In genomic region chr2:138787053-138787666, GRCh38 we compare ENCODE assay signal across 8 cellular contexts. TPM values are rescaled to one million over a fixed set of nuclear protein-coding genes. Genes with fewer than 3 reads are reported as not detected.
DNase-seq lines count a peak whose midpoint lies in the region; FAIRE-seq and TF ChIP-seq lines count a peak whose summit lies in the region.

No MANE protein-coding gene starts in this region.

- no peak overlapping the region for H3K27ac Mint-ChIP-seq in activated naive CD8-positive, alpha-beta T cell treated with anti-CD3 and anti-CD28 coated beads for 36 hours

- peak; percentile 72 for FAIRE-seq in endometrium (lab: Jason Lieb, UNC)

- peaks cover 25% of the 10 kb centered on the region for H3K27me3 Mint-ChIP-seq in activated naive CD8-positive, alpha-beta T cell treated with anti-CD3 and anti-CD28 coated beads for 36 hours

- H3K4me3 Mint-ChIP-seq in activated naive CD8-positive, alpha-beta T cell treated with anti-CD3 and anti-CD28 coated beads for 36 hours = no peak overlapping the region

- intact Hi-C loops in ovary (cut with DNase I) = loop anchor here in 3 of 4 donors (5.0 to 10.0 kb wide), 3 partner anchors 412 to 880 kb away; no protein-coding TSS in a partner anchor

- H3K9me3 Mint-ChIP-seq in activated naive CD8-positive, alpha-beta T cell treated with anti-CD3 and anti-CD28 coated beads for 36 hours = no peaks in the 10 kb centered on the region

- TF ChIP-seq EP300 in ovary (IDR thresholded peaks at IDR 0.05) = no peak

- no peaks in the 10 kb centered on the region for H3K36me3 ChIP-seq in ovary

- no peaks in the 10 kb centered on the region for H3K9me3 ChIP-seq in ovary

- TF ChIP-seq CTCF in HFF-Myc (IDR thresholded peaks at IDR 0.05; ENCODE audit: low read depth, low read length, missing control alignments) = peak; percentile 56
- TF ChIP-seq CTCF in ovary (IDR thresholded peaks at IDR 0.05) = peak; percentile 18 to 63 (median 39)

- DNase-seq in EL (peak; percentile 28), HFF-Myc (ENCODE audit: extremely low read depth, low read depth) (peak; percentile 3), NCI-H82 (lab: John Stamatoyannopoulos, UW) (peak; percentile 65), ovary (peak in 1 of 5 donors; percentile 25), NOMO-1 treated with dmso at 0.1 percent for 144 hours (lab: John Stamatoyannopoulos, UW; ENCODE audit: unreplicated experiment) (no peak), mucosa of gallbladder (ENCODE audit: low spot score) (no peak)
- no peak for DNase-seq in activated naive CD8-positive, alpha-beta T cell treated with anti-CD3 and anti-CD28 coated beads for 36 hours

- no peaks in the 10 kb centered on the region for H3K36me3 Mint-ChIP-seq in activated naive CD8-positive, alpha-beta T cell treated with anti-CD3 and anti-CD28 coated beads for 36 hours

- TF ChIP-seq POLR2A in ovary (IDR thresholded peaks at IDR 0.05) = no peak

- H3K4me3 ChIP-seq in HFF-Myc (replicated peaks; ENCODE audit: low read depth, low read length) = no peak overlapping the region
- H3K4me3 ChIP-seq in ovary = no peak overlapping the region

- no peaks in the 10 kb centered on the region for H3K4me1 Mint-ChIP-seq in activated naive CD8-positive, alpha-beta T cell treated with anti-CD3 and anti-CD28 coated beads for 36 hours

- WGBS in ovary, 3 donors = 35 to 38% (median 36%) methylated on average over 2 of the region's 2 CpGs

- no peak overlapping the region for H3K27ac ChIP-seq in ovary

- no peaks in the 10 kb centered on the region for H3K4me1 ChIP-seq in ovary (ENCODE audit: insufficient read depth)

- H3K27me3 ChIP-seq in ovary = no peaks in the 10 kb centered on the region

RNA-seq across cellular contexts. Expression of gene NXPH2, which starts 7.0 kb away (rescaled TPM):
- total RNA-seq in ovary (10 to 100 TPM in 1 of 7 donors, 1 to 10 TPM in 6; 1.2 to 10.0 (median 2.5) TPM), mucosa of gallbladder (not detected)
- 1 to 10 TPM in 1 of 2 donors, under 1 TPM in 1; 0.67 to 3.2 TPM for polyA plus RNA-seq in ovary
- total RNA-seq in activated naive CD8-positive, alpha-beta T cell treated with anti-CD3 and anti-CD28 coated beads for 36 hours = not detected

Comparison
In these comparisons a context has a peak if more than half of its experiments do, and no peak if none do; other contexts are left out.
1. DNase-seq: peak in EL (single experiment), HFF-Myc (single experiment) and NCI-H82 (single experiment); none in activated naive CD8-positive, alpha-beta T cell treated with anti-CD3 and anti-CD28 coated beads for 36 hours (single experiment), NOMO-1 treated with dmso at 0.1 percent for 144 hours (single experiment) and mucosa of gallbladder (single experiment).